2 cellular contexts compared by ENCODE assay signal in genomic region chr4:150999091-150999490, GRCh38.
TF ChIP-seq lines count a peak whose summit lies in the region.

No MANE protein-coding gene starts in this region.

TF ChIP-seq in GM23338, 12 proteins besides CTCF, POLR2A, EP300 and RAD21:
- TF ChIP-seq POLR2AphosphoS5 (IDR thresholded peaks at IDR 0.05; ENCODE audit: low read depth) (no peak), NANOG (IDR thresholded peaks at IDR 0.05; ENCODE audit: borderline replicate concordance) (no peak), JUNB (IDR thresholded peaks at IDR 0.05; ENCODE audit: unreplicated experiment) (no peak), STAT1 (IDR thresholded peaks at IDR 0.05; ENCODE audit: unreplicated experiment) (no peak), CREB1 (CRISPR knock-in tag; IDR thresholded peaks at IDR 0.05; ENCODE audit: low read depth) (no peak), ZNF114 (CRISPR knock-in tag; IDR thresholded peaks at IDR 0.05) (no peak), ZNF331 (CRISPR knock-in tag; IDR thresholded peaks at IDR 0.05; ENCODE audit: low read depth) (no peak), EZH2phosphoT487 (IDR thresholded peaks at IDR 0.05; ENCODE audit: unreplicated experiment) (no peak), REST (IDR thresholded peaks at IDR 0.05; ENCODE audit: unreplicated experiment) (no peak), ZNF462 (CRISPR knock-in tag; IDR thresholded peaks at IDR 0.05) (no peak), EZH2 (IDR thresholded peaks at IDR 0.05; ENCODE audit: low read depth, unreplicated experiment) (no peak), ETS1 (IDR thresholded peaks at IDR 0.05) (no peak)

TF ChIP-seq in GM12878, 131 proteins besides CTCF, POLR2A, EP300 and RAD21:
- TF ChIP-seq TCF7 (IDR thresholded peaks at IDR 0.05; ENCODE audit: borderline replicate concordance) (no peak), NFYA (IDR thresholded peaks at IDR 0.05; ENCODE audit: borderline replicate concordance, low read depth, low read length) (no peak), CHD2 (IDR thresholded peaks at IDR 0.05; ENCODE audit: borderline replicate concordance, low read depth, low read length) (no peak), SMC3 (IDR thresholded peaks at IDR 0.05; ENCODE audit: borderline replicate concordance, low read length) (no peak), CREB1 (IDR thresholded peaks at IDR 0.05; ENCODE audit: low read depth) (no peak)
